15 cellular contexts compared by ENCODE assay signal in genomic region chr17:55730808-55731207, GRCh38. TPM values are rescaled to one million over a fixed set of nuclear protein-coding genes. Genes with fewer than 3 reads are reported as not detected.
DNase-seq lines count a peak whose midpoint lies in the region; ATAC-seq and TF ChIP-seq lines count a peak whose summit lies in the region.
"Had no signal": no experiment of that assay in that cellular context is flagged by ENCODE, and none has a peak within 500 bp of the region (broad histone marks: within the 10 kb centered on the region; RNA-seq: fewer than 3 reads in every experiment).

No MANE protein-coding gene starts in this region.

- peak overlapping the region; percentile 74 for H3K4me3 ChIP-seq in adipocyte (ENCODE audit: low read length)
- H3K4me3 ChIP-seq in fibroblast of mammary gland (ENCODE audit: control insufficient read depth, low read depth, low read length) = no peak overlapping the region
- peak overlapping the region in 3 of 4 donors; percentile 5 to 43 (median 28) for H3K4me3 ChIP-seq in tibial nerve
- H3K4me3 ChIP-seq: lung had no signal

- H3K9me3 Mint-ChIP-seq in nephron = no peaks in the 10 kb centered on the region
- H3K9me3 Mint-ChIP-seq: activated CD4-positive, alpha-beta T cell treated with anti-CD3 and anti-CD28 coated beads, Interleukin-2, amount 10 ng/mL, durations not matched to agents 7 days and 5 days; CD8-positive, alpha-beta memory T cell; endodermal cell had no signal

- 18% methylated on average over 3 of the region's 3 CpGs for WGBS in tibial nerve, 2 donors

- H3K9me3 ChIP-seq in adipocyte (ENCODE audit: control insufficient read depth, low read length) (no peaks in the 10 kb centered on the region), tibial nerve (no peaks in the 10 kb centered on the region)

- H3K27ac ChIP-seq in tibial nerve = peak overlapping the region; percentile 66 to 94 (median 90)

- H3K27me3 Mint-ChIP-seq in nephron (ENCODE audit: low read depth) = no peaks in the 10 kb centered on the region

- peak overlapping the region; percentile 19 to 82 (median 45) for H3K27ac Mint-ChIP-seq in nephron
- H3K27ac Mint-ChIP-seq: activated CD4-positive, alpha-beta T cell treated with anti-CD3 and anti-CD28 coated beads, Interleukin-2, amount 10 ng/mL, durations not matched to agents 7 days and 5 days; CD8-positive, alpha-beta memory T cell; endodermal cell had no signal

- no peaks in the 10 kb centered on the region for H3K36me3 ChIP-seq in adipocyte (ENCODE audit: control insufficient read depth, insufficient read depth, low read length, severe bottlenecking)
- no peaks in the 10 kb centered on the region for H3K36me3 ChIP-seq in tibial nerve

- TF ChIP-seq POLR2A in tibial nerve (IDR thresholded peaks at IDR 0.05) = no peak

- no peaks in the 10 kb centered on the region for H3K36me3 Mint-ChIP-seq in nephron (ENCODE audit: low read depth)

- TF ChIP-seq CTCF in fibroblast of mammary gland (conservative IDR thresholded peaks at IDR 0.05; ENCODE audit: control insufficient read depth, insufficient read depth, low read depth, low read length) (no peak), nephron (IDR thresholded peaks at IDR 0.05; ENCODE audit: unreplicated experiment in 3 of 3) (no peak), tibial nerve (IDR thresholded peaks at IDR 0.05) (no peak)

- DNase-seq in adipocyte (ENCODE audit: low read depth) (no peak), fibroblast of mammary gland (ENCODE audit: low read depth) (peak; percentile 58), tibial nerve (ENCODE audit: low spot score in 2 of 2) (no peak), GOT3 (lab: John Stamatoyannopoulos, UW) (no peak), NCI-H446 (lab: John Stamatoyannopoulos, UW) (no peak)
- DNase-seq: activated CD4-positive, alpha-beta T cell treated with anti-CD3 and anti-CD28 coated beads, Interleukin-2, amount 10 ng/mL, durations not matched to agents 7 days and 5 days; CD8-positive, alpha-beta memory T cell; endodermal cell; NCI-H146; NCI-H526; RPMI8226; stimulated activated CD4-positive, alpha-beta T cell treated with anti-CD3 and anti-CD28 coated beads, Interleukin-2, amount 100 ng/mL, for 24 hours had no signal

- H3K27me3 ChIP-seq in adipocyte (replicated peaks; ENCODE audit: control insufficient read depth, insufficient read depth, low read length) (no peaks in the 10 kb centered on the region), tibial nerve (no peaks in the 10 kb centered on the region)

- H3K4me1 ChIP-seq in adipocyte (ENCODE audit: control insufficient read depth, insufficient read depth, low read length) (peaks cover 75% of the 10 kb centered on the region), tibial nerve (peaks cover 0 to 99% (median 53%) of the 10 kb centered on the region in 4 donors)

- H3K4me3 Mint-ChIP-seq in nephron = no peak overlapping the region
- H3K4me3 Mint-ChIP-seq: activated CD4-positive, alpha-beta T cell treated with anti-CD3 and anti-CD28 coated beads, Interleukin-2, amount 10 ng/mL, durations not matched to agents 7 days and 5 days; CD8-positive, alpha-beta memory T cell; endodermal cell had no signal

- peak in 1 of 2 donors; percentile 80 for TF ChIP-seq EP300 in tibial nerve (IDR thresholded peaks at IDR 0.05)

- ATAC-seq in GM18502 (IDR thresholded peaks at IDR 0.05; ENCODE audit: poor library complexity, unreplicated experiment) = no peak

- H3K9ac ChIP-seq in adipocyte (ENCODE audit: low read length) = peak overlapping the region; percentile 82

- H3K4me1 Mint-ChIP-seq in nephron = peaks cover 68% of the 10 kb centered on the region

RNA-seq across cellular contexts. Expression of gene TMEM100, which starts 8.1 kb away (rescaled TPM):
- 10 to 100 TPM; 24.3 to 33.4 (median 28.9) TPM for total RNA-seq in tibial nerve
- total RNA-seq: activated CD4-positive, alpha-beta T cell treated with anti-CD3 and anti-CD28 coated beads, Interleukin-2, amount 10 ng/mL, durations not matched to agents 7 days and 5 days; CD8-positive, alpha-beta memory T cell had no signal

RNA-seq across cellular contexts. Expression of gene PCTP, which starts 20.0 kb away (rescaled TPM):
- total RNA-seq in tibial nerve = 10 to 100 TPM; 30.8 to 62.1 (median 39.7) TPM
